Comparison of ENCODE assay signal across 18 cellular contexts in the genomic region with DNA sequence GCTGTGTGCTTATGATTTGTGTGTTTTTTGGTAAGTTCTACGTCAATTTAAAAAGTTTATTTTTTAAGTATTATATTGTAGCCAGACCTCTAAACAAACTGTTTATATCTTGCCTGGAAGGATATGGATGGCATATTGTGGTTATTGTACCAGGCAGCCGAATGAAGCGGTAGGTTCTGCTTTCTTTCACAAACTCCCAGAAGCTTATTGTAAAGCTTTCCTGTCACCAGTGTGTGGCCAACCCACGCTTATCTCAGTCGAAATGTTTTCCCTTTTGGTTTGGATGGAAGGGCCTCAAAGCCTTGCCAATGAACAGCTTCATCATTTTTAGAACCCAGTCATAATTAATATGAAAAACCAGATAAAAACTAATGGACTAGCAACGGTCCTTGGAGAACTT. TPM values are rescaled to one million over a fixed set of nuclear protein-coding genes. Genes with fewer than 3 reads are reported as not detected.
DNase-seq lines count a peak whose midpoint lies in the region; ATAC-seq and TF ChIP-seq lines count a peak whose summit lies in the region.
"Had no signal": no experiment of that assay in that cellular context is flagged by ENCODE, and none has a peak within 500 bp of the region (broad histone marks: within the 10 kb centered on the region; RNA-seq: fewer than 3 reads in every experiment).

No MANE protein-coding gene starts in this region.

- H3K27me3 ChIP-seq in Caco-2 (replicated peaks; ENCODE audit: control insufficient read depth, insufficient read depth, low read length) (no peaks in the 10 kb centered on the region), adrenal gland (no peaks in the 10 kb centered on the region), mesenchymal stem cell (ENCODE audit: control insufficient read depth in 1 of 2, insufficient read depth in 1 of 2, low read length in 2 of 2) (no peaks in the 10 kb centered on the region)

- H3K36me3 ChIP-seq in Caco-2 (ENCODE audit: control insufficient read depth, insufficient read depth, low read length): no peaks in the 10 kb centered on the region; the same call in 1 of the 2 replicates
- H3K36me3 ChIP-seq in adrenal gland (replicated peaks in 1 of 2): no peaks in the 10 kb centered on the region
- no peaks in the 10 kb centered on the region for H3K36me3 ChIP-seq in mesenchymal stem cell (ENCODE audit: control insufficient read depth in 1 of 2, insufficient read depth in 2 of 2, low read depth in 1 of 2, low read length in 2 of 2)

- peaks cover 30% of the 10 kb centered on the region for H3K4me1 Mint-ChIP-seq in Caco-2 (ENCODE audit: low read depth, unreplicated experiment)
- H3K4me1 Mint-ChIP-seq: CD4-positive, CD25-positive, alpha-beta regulatory T cell; WTC11 had no signal

- H3K4me3 ChIP-seq in Caco-2 (ENCODE audit: low read depth, low read length) (no peak overlapping the region), NB4 (ENCODE audit: low read depth, low read length) (no peak overlapping the region), adrenal gland (no peak overlapping the region), mesenchymal stem cell (ENCODE audit: insufficient read depth in 1 of 2, low read depth in 1 of 2, low read length in 2 of 2) (peak overlapping the region in 1 of 2 experiments; percentile 36)

- no peak overlapping the region for H3K18ac ChIP-seq in mesenchymal stem cell (ENCODE audit: low read depth in 1 of 2, low read length in 2 of 2)

- peak overlapping the region; percentile 65 for H3K9ac ChIP-seq in mesenchymal stem cell (ENCODE audit: low read length)

- H3K9me3 ChIP-seq in Caco-2 (no peaks in the 10 kb centered on the region), adrenal gland (replicated peaks in 1 of 3) (no peaks in the 10 kb centered on the region), mesenchymal stem cell (ENCODE audit: control insufficient read depth, low read length) (no peaks in the 10 kb centered on the region)

- H3K4me1 ChIP-seq in Caco-2 (peaks cover 24% of the 10 kb centered on the region), adrenal gland (replicated peaks in 1 of 2) (peaks cover 16 to 32% of the 10 kb centered on the region in 2 donors), mesenchymal stem cell (ENCODE audit: control insufficient read depth, insufficient read depth, low read depth, low read length) (peaks cover 6% of the 10 kb centered on the region)

- BruUV-seq in Caco-2 (replicated peaks; lab: Mats Ljungman, UMichigan): no TSS peak

- peaks cover 3% of the 10 kb centered on the region for H3K79me1 ChIP-seq in mesenchymal stem cell (replicated peaks; ENCODE audit: low read length, poor library complexity, severe bottlenecking)

- POLR2A ChIA-PET in Caco-2 (lab: Charles Lee): no interaction called here

- H3K14ac ChIP-seq in mesenchymal stem cell (ENCODE audit: low read length in 2 of 2): no peak overlapping the region

- no peak overlapping the region for H3K23ac ChIP-seq in mesenchymal stem cell (ENCODE audit: low read length in 2 of 2)

- TF ChIP-seq CTCF in Caco-2 (IDR thresholded peaks at IDR 0.05; ENCODE audit: insufficient read depth in 1 of 2, low read depth in 1 of 2, low read length in 1 of 2, severe bottlenecking in 1 of 2, unreplicated experiment in 1 of 2) (no peak), NB4 (IDR thresholded peaks at IDR 0.05; ENCODE audit: low read depth, low read length) (no peak), adrenal gland (IDR thresholded peaks at IDR 0.05) (no peak)

- CTCF ChIA-PET in Caco-2 (lab: Charles Lee): interaction anchor here (0.7 kb wide), 2 partner anchors 10 to 79 kb away, joined by 3 to 5 read pairs; no protein-coding TSS in a partner anchor

- TF ChIP-seq POLR2A in NB4 (IDR thresholded peaks at IDR 0.05; ENCODE audit: extremely low read depth, insufficient read length): no peak
- TF ChIP-seq POLR2A in adrenal gland (IDR thresholded peaks at IDR 0.05): no peak

- no peak overlapping the region for H2AK5ac ChIP-seq in mesenchymal stem cell (ENCODE audit: low read length, severe bottlenecking)

- 15 to 20% (median 17%) methylated on average over 6 of the region's 6 CpGs for WGBS in adrenal gland, 4 donors
- whole genome bisulfite sequencing in mesenchymal stem cell: 10% methylated on average over 5 of the region's 6 CpGs

- DNase-seq in Caco-2 (no peak), NB4 (ENCODE audit: low read depth) (peak; percentile 36), adrenal gland (peak in 4 of 7 donors; percentile 34 to 47 (median 45)), mesenchymal stem cell (peak; percentile 79), activated gamma-delta T cell (lab: John Stamatoyannopoulos, UW) (no peak), AG08395 (ENCODE audit: low spot score) (no peak)
- DNase-seq: activated T-cell treated with anti-CD3 and anti-CD28 coated beads, Interleukin-2, amount 50 U/mL, for 4 hours; CD4-positive, CD25-positive, alpha-beta regulatory T cell; effector memory CD8-positive, alpha-beta T cell; NCI-H1694 treated with DMSO at 0.1 percent for 48 hours; NCI-H524 treated with DMSO at 0.1 percent for 48 hours; nephron progenitor cell; right cardiac atrium; stimulated activated naive CD8-positive, alpha-beta T cell treated with anti-CD3 and anti-CD28 coated beads, Interleukin-15, amount 100 ng/mL, for 72 hours had no signal

- no peak overlapping the region for H3K4me3 Mint-ChIP-seq in Caco-2 (ENCODE audit: unreplicated experiment)
- H3K4me3 Mint-ChIP-seq: activated T-cell treated with anti-CD3 and anti-CD28 coated beads, Interleukin-2, amount 50 U/mL, for 4 hours; CD4-positive, CD25-positive, alpha-beta regulatory T cell; effector memory CD8-positive, alpha-beta T cell; nephron progenitor cell; stimulated activated naive CD8-positive, alpha-beta T cell treated with anti-CD3 and anti-CD28 coated beads, Interleukin-15, amount 100 ng/mL, for 72 hours; WTC11 had no signal

- no peak overlapping the region for H3K4ac ChIP-seq in mesenchymal stem cell (ENCODE audit: low read depth in 1 of 2, low read length in 2 of 2)

- H3K4me2 ChIP-seq in mesenchymal stem cell (ENCODE audit: low read length, poor library complexity, severe bottlenecking): no peak overlapping the region

- no peak overlapping the region for H4K91ac ChIP-seq in mesenchymal stem cell (ENCODE audit: low read length)

- no peaks in the 10 kb centered on the region for H3K9me3 Mint-ChIP-seq in Caco-2 (ENCODE audit: unreplicated experiment)
- H3K9me3 Mint-ChIP-seq: activated T-cell treated with anti-CD3 and anti-CD28 coated beads, Interleukin-2, amount 50 U/mL, for 4 hours; effector memory CD8-positive, alpha-beta T cell; nephron progenitor cell; WTC11 had no signal

- peak overlapping the region; percentile 86 for H3K27ac Mint-ChIP-seq in Caco-2 (ENCODE audit: unreplicated experiment)
- H3K27ac Mint-ChIP-seq: CD4-positive, CD25-positive, alpha-beta regulatory T cell; effector memory CD8-positive, alpha-beta T cell; WTC11 had no signal

- ATAC-seq in GM18861 (IDR thresholded peaks at IDR 0.05; ENCODE audit: unreplicated experiment) (no peak), HG03175 (IDR thresholded peaks at IDR 0.05; ENCODE audit: unreplicated experiment) (no peak)
- ATAC-seq: activated T-cell treated with anti-CD3 and anti-CD28 coated beads, Interleukin-2, amount 50 U/mL, for 4 hours; effector memory CD8-positive, alpha-beta T cell; left lobe of liver; stimulated activated naive CD8-positive, alpha-beta T cell treated with anti-CD3 and anti-CD28 coated beads, Interleukin-15, amount 100 ng/mL, for 72 hours; WTC11 had no signal

- H2BK15ac ChIP-seq in mesenchymal stem cell (ENCODE audit: low read depth, poor library complexity, severe bottlenecking): no peak overlapping the region

- no peak overlapping the region for H2BK5ac ChIP-seq in mesenchymal stem cell (ENCODE audit: low read depth, low read length, poor library complexity, severe bottlenecking)

- H2BK120ac ChIP-seq in mesenchymal stem cell (ENCODE audit: low read depth, low read length): no peak overlapping the region

- intact Hi-C loops in Caco-2 (cut with micrococcal nuclease; ENCODE audit: unreplicated experiment): no loop called here
- intact Hi-C loops in adrenal gland (cut with DNase I): no loop called here

- H2AFZ ChIP-seq in mesenchymal stem cell (ENCODE audit: low read depth, low read length): no peak overlapping the region

- no peak overlapping the region for H4K8ac ChIP-seq in mesenchymal stem cell (ENCODE audit: low read length)

- no peak overlapping the region for H2BK12ac ChIP-seq in mesenchymal stem cell (ENCODE audit: low read length in 2 of 2)

- H3K27me3 Mint-ChIP-seq in Caco-2 (ENCODE audit: insufficient read depth, unreplicated experiment): no peaks in the 10 kb centered on the region
- H3K27me3 Mint-ChIP-seq: CD4-positive, CD25-positive, alpha-beta regulatory T cell; effector memory CD8-positive, alpha-beta T cell; stimulated activated naive CD8-positive, alpha-beta T cell treated with anti-CD3 and anti-CD28 coated beads, Interleukin-15, amount 100 ng/mL, for 72 hours had no signal

- H3K27ac ChIP-seq in adrenal gland (peak overlapping the region; percentile 41 to 75 (median 66)), mesenchymal stem cell (ENCODE audit: low read length, poor library complexity, severe bottlenecking) (peak overlapping the region; percentile 77)

- H3K36me3 Mint-ChIP-seq in Caco-2 (ENCODE audit: insufficient read depth, unreplicated experiment): peaks cover 21% of the 10 kb centered on the region
- H3K36me3 Mint-ChIP-seq: WTC11 had no signal

RNA-seq across cellular contexts. Expression of a gene that starts 53.1 kb away (rescaled TPM):
- total RNA-seq in Caco-2 (2022): 355 TPM in 2 replicates
- 100 to 1,000 TPM; 153 to 763 (median 380) TPM for total RNA-seq in adrenal gland
- polyA plus RNA-seq in adrenal gland: 1,000 to 10,000 TPM in 1 of 3 donors, 100 to 1,000 TPM in 2; 247 to 1,039 (median 489) TPM
- polyA plus RNA-seq in mesenchymal stem cell (2013, experiment 1 of 2): 379 TPM
- polyA plus RNA-seq in mesenchymal stem cell (2013, experiment 2 of 2): 384 TPM

Comparison
In these comparisons a context has a peak if more than half of its experiments do, and no peak if none do; other contexts are left out.
1. DNase-seq: peak in NB4 (single experiment), adrenal gland (4 of 7) and mesenchymal stem cell (single experiment); none in Caco-2 (0 of 2), activated gamma-delta T cell (single experiment) and AG08395 (single experiment).